19 cellular contexts compared by ENCODE assay signal in genomic region chr2:138510319-138510718, GRCh38. TPM values are rescaled to one million over a fixed set of nuclear protein-coding genes. Genes with fewer than 3 reads are reported as not detected.
A peak's percentile ranks its signal among the peaks of the same experiment; 100 is the strongest.
DNase-seq lines count a peak whose midpoint lies in the region; ATAC-seq, FAIRE-seq and TF ChIP-seq lines count a peak whose summit lies in the region.
"Had no signal": no experiment of that assay in that cellular context is flagged by ENCODE, and none has a peak within 500 bp of the region (broad histone marks: within the 10 kb centered on the region; RNA-seq: fewer than 3 reads in every experiment).

No MANE protein-coding gene starts in this region.

- dilution Hi-C loops in mammary epithelial cell (cut with HindIII; ENCODE audit: low sequenced_read_pairs) = no loop called here

- peaks cover 42% of the 10 kb centered on the region for H3K4me1 Mint-ChIP-seq in memory B cell

- peaks cover 4% of the 10 kb centered on the region for H3K9me3 Mint-ChIP-seq in memory B cell
- H3K9me3 Mint-ChIP-seq: H9 had no signal

- H3K9ac ChIP-seq in HepG2 (ENCODE audit: insufficient read depth, low read depth, low read length) (no peak overlapping the region), mammary epithelial cell (ENCODE audit: insufficient read depth, low read length) (no peak overlapping the region)

- TF ChIP-seq CTCF in HepG2 (CRISPR knock-in tag; IDR thresholded peaks at IDR 0.05) (no peak), right lobe of liver (IDR thresholded peaks at IDR 0.05) (no peak), HEK293 (tag by site-specific recombination; IDR thresholded peaks at IDR 0.05) (no peak), mammary epithelial cell (conservative IDR thresholded peaks at IDR 0.05 in 1 of 2, IDR thresholded peaks at IDR 0.05 in 1 of 2; ENCODE audit: extremely low read depth in 1 of 2, insufficient read depth in 1 of 2, low read depth in 1 of 2, low read length in 2 of 2) (no peak)

- intact Hi-C loops in HepG2 (cut with micrococcal nuclease; ENCODE audit: unreplicated experiment) (no loop called here), right lobe of liver (cut with DNase I) (no loop called here), mammary epithelial cell (cut with micrococcal nuclease) (no loop called here)

- in situ Hi-C loops in HepG2 (cut with HindIII; ENCODE audit: extremely low pct_ligation_motif_present, low pct_unique_long_range_greater_than_20kb) = no loop called here
- in situ Hi-C loops in mammary epithelial cell (cut with MboI; ENCODE audit: low sequenced_read_pairs in 2 of 2) = no loop called here

- H3K36me3 ChIP-seq in HepG2 (replicated peaks in 1 of 2; ENCODE audit: control insufficient read depth in 1 of 2, insufficient read depth in 2 of 2, low read length in 2 of 2) = no peaks in the 10 kb centered on the region; a peak in 1 of 5 replicates
- no peaks in the 10 kb centered on the region for H3K36me3 ChIP-seq in right lobe of liver
- H3K36me3 ChIP-seq in HEK293 (ENCODE audit: control insufficient read depth in 2 of 2, insufficient read depth in 1 of 2, low read length in 2 of 2) = no peaks in the 10 kb centered on the region; a peak in 1 of 3 replicates
- no peaks in the 10 kb centered on the region for H3K36me3 ChIP-seq in mammary epithelial cell (ENCODE audit: insufficient read depth, low read length)

- H3K4me2 ChIP-seq in HepG2 (ENCODE audit: low read depth, low read length) = no peak overlapping the region
- H3K4me2 ChIP-seq in mammary epithelial cell (ENCODE audit: insufficient read depth, low read depth, low read length) = no peak overlapping the region
- H3K4me2 ChIP-seq: A549 had no signal

- H3K4me3 ChIP-seq in HepG2 (replicated peaks in 1 of 3; ENCODE audit: insufficient read depth in 1 of 3, low read depth in 2 of 3, low read length in 3 of 3) (no peak overlapping the region), right lobe of liver (no peak overlapping the region), HEK293 (ENCODE audit: low read depth, low read length) (no peak overlapping the region), mammary epithelial cell (replicated peaks in 1 of 3; ENCODE audit: insufficient read depth in 1 of 3, low read depth in 2 of 3, low read length in 3 of 3) (no peak overlapping the region)
- H3K4me3 ChIP-seq: A549 had no signal

- peaks cover 51% of the 10 kb centered on the region for H3K4me1 ChIP-seq in HepG2 (ENCODE audit: insufficient read depth, low read length)
- H3K4me1 ChIP-seq in right lobe of liver = peaks cover 0 to 35% (median 9%) of the 10 kb centered on the region in 4 donors
- H3K4me1 ChIP-seq in HEK293 (ENCODE audit: control insufficient read depth, insufficient read depth, low read length) = peaks cover 18% of the 10 kb centered on the region
- H3K4me1 ChIP-seq in mammary epithelial cell (ENCODE audit: insufficient read depth, low read length) = peaks cover 14% of the 10 kb centered on the region

- H3K27me3 ChIP-seq in HepG2 (ENCODE audit: control insufficient read depth in 1 of 2, insufficient read depth in 2 of 2, low read length in 2 of 2) (no peaks in the 10 kb centered on the region), right lobe of liver (no peaks in the 10 kb centered on the region), mammary epithelial cell (ENCODE audit: insufficient read depth, low read length) (no peaks in the 10 kb centered on the region)

- BruUV-seq in HepG2 (replicated peaks; lab: Mats Ljungman, UMichigan) (no TSS peak), mammary epithelial cell (replicated peaks; lab: Mats Ljungman, UMichigan) (no TSS peak)

- peaks cover 20% of the 10 kb centered on the region for H3K36me3 Mint-ChIP-seq in memory B cell

- no peak overlapping the region for H3K4me3 Mint-ChIP-seq in memory B cell
- H3K4me3 Mint-ChIP-seq: CD4-positive, alpha-beta T cell; H9 had no signal

- no peak for FAIRE-seq in HepG2 (lab: Jason Lieb, UNC)
- FAIRE-seq: A549, GM19239, H1 had no signal

- H4K20me1 ChIP-seq in HepG2 (ENCODE audit: insufficient read depth, low read length) (peaks cover 48% of the 10 kb centered on the region), mammary epithelial cell (ENCODE audit: insufficient read depth, low read length) (no peaks in the 10 kb centered on the region)

- H3K79me2 ChIP-seq in HepG2 (ENCODE audit: insufficient read depth, low read length) (peaks cover 100% of the 10 kb centered on the region), mammary epithelial cell (ENCODE audit: insufficient read depth, low read length) (peaks cover 93% of the 10 kb centered on the region)

- no peaks in the 10 kb centered on the region for H3K27me3 Mint-ChIP-seq in memory B cell
- H3K27me3 Mint-ChIP-seq: CD4-positive, alpha-beta T cell had no signal

- H3K9me3 ChIP-seq in HepG2 (ENCODE audit: low read length) (no peaks in the 10 kb centered on the region), right lobe of liver (no peaks in the 10 kb centered on the region), HEK293 (ENCODE audit: control insufficient read depth, insufficient read depth, low read depth, low read length) (no peaks in the 10 kb centered on the region), mammary epithelial cell (replicated peaks; ENCODE audit: insufficient read depth, low read length) (no peaks in the 10 kb centered on the region)
- H3K9me3 ChIP-seq: A549, Caco-2 had no signal

- ATAC-seq in HepG2 (no peak), right lobe of liver (no peak), memory B cell (ENCODE audit: low read depth) (no peak)
- ATAC-seq: A549 had no signal

- DNase-seq in HepG2 (ENCODE audit: low spot score) = no peak
- DNase-seq in right lobe of liver = no peak
- no peak for DNase-seq in memory B cell (ENCODE audit: low spot score in 2 of 2)
- DNase-seq in mammary epithelial cell = no peak
- no peak for DNase-seq in stimulated activated CD4-positive, alpha-beta T cell treated with anti-CD3 and anti-CD28 coated beads, Interleukin-12 subunit alpha, Interleukin-12 subunit beta, amount 100 ng/mL, for 4 hours
- DNase-seq in NCI-H2227 treated with DMSO at 0.1 percent for 48 hours (lab: John Stamatoyannopoulos, UW) = no peak
- DNase-seq: AML-193; Caco-2; CD4-positive, alpha-beta T cell; GDM1; H9; IMR-90; KBM-7 had no signal

- TF ChIP-seq POLR2A in HepG2 (IDR thresholded peaks at IDR 0.05; ENCODE audit: insufficient read depth in 1 of 2, low read depth in 2 of 2, low read length in 2 of 2) (no peak), right lobe of liver (IDR thresholded peaks at IDR 0.05) (no peak)

- POLR2A ChIA-PET in HepG2 (lab: Yijun Ruan, JAX) (interaction anchor here (1.5 kb wide), 1 partner anchor 9 kb away, joined by 5 read pairs; no protein-coding TSS in a partner anchor), HEK293 (lab: Yijun Ruan, JAX) (no interaction called here)

- H2AFZ ChIP-seq in HepG2 (ENCODE audit: low read length) (no peak overlapping the region), mammary epithelial cell (ENCODE audit: low read depth, low read length) (no peak overlapping the region)

- peak overlapping the region; percentile 40 for H3K27ac Mint-ChIP-seq in memory B cell
- H3K27ac Mint-ChIP-seq: CD4-positive, alpha-beta T cell; H9 had no signal

- no peak for TF ChIP-seq RAD21 in HepG2 (CRISPR knock-in tag; IDR thresholded peaks at IDR 0.05)

- CTCF ChIA-PET in HepG2 (lab: Yijun Ruan, JAX; ENCODE audit: low intra/inter-chr PET ratio, low total read pairs) = no interaction called here
- CTCF ChIA-PET in HEK293 (lab: Yijun Ruan, JAX) = no interaction called here
- CTCF ChIA-PET in mammary epithelial cell (lab: Charles Lee; ENCODE audit: low non-redundant PET) = no interaction called here

- H3K27ac ChIP-seq in HepG2 (ENCODE audit: extremely low read length, insufficient read depth, low read length) (no peak overlapping the region), right lobe of liver (no peak overlapping the region), HEK293 (ENCODE audit: extremely low read depth, low read depth, low read length) (no peak overlapping the region), mammary epithelial cell (ENCODE audit: insufficient read depth, low read depth, low read length) (no peak overlapping the region)
- H3K27ac ChIP-seq: A549, C4-2B, HL-60 had no signal

- 99% methylated on average over 3 of the region's 3 CpGs for WGBS in HepG2 (ENCODE audit: low lambda C conversion rate)
- 96% methylated on average over 3 of the region's 3 CpGs for WGBS in right lobe of liver (ENCODE audit: insufficient coverage, low coverage, low lambda C conversion rate, missing lambda C conversion rate)
- WGBS in mammary epithelial cell (ENCODE audit: low coverage, missing lambda C conversion rate) = 68% methylated on average over 3 of the region's 3 CpGs

- TF ChIP-seq EP300 in HepG2 (IDR thresholded peaks at IDR 0.05; ENCODE audit: low read depth in 2 of 2, low read length in 2 of 2) = no peak
- no peak for TF ChIP-seq EP300 in HepG2 (CRISPR knock-in tag; IDR thresholded peaks at IDR 0.05; ENCODE audit: borderline replicate concordance)

TF ChIP-seq in HEK293, 187 proteins besides CTCF, POLR2A, EP300 and RAD21 (continues in another document):
- TF ChIP-seq SALL2 (tag by site-specific recombination; IDR thresholded peaks at IDR 0.05; ENCODE audit: borderline replicate concordance) = no peak

RNA-seq across cellular contexts. Expression of gene SPOPL, which starts 8.7 kb away (rescaled TPM):
- total RNA-seq in HepG2 (2016; rRNA removed; fragmentation: Illumina TruSeq; extraction: Trizol) = 51.6 and 68.8 TPM in 2 replicates
- total RNA-seq in HepG2 (2016; cell fraction: cytosol; rRNA removed; fragmentation: Illumina TruSeq; extraction: Trizol; ENCODE audit: low read depth) = 10.0 and 11.5 TPM in 2 replicates
- 47.5 and 62.1 TPM in 2 replicates for total RNA-seq in HepG2 (2016; cell fraction: insoluble cytoplasmic fraction; rRNA removed; fragmentation: Illumina TruSeq; extraction: Trizol)
- 48.3 and 49.1 TPM in 2 replicates for total RNA-seq in HepG2 (2016; cell fraction: membrane; rRNA removed; fragmentation: Illumina TruSeq; extraction: Trizol)
- 43.8 and 44.8 TPM in 2 replicates for total RNA-seq in HepG2 (2016; cell fraction: nucleus; rRNA removed; fragmentation: Illumina TruSeq; extraction: Trizol)
- 11.0 and 12.6 TPM in 2 replicates for polyA plus RNA-seq in HepG2 (2011; rRNA removed)
- 6.4 and 7.3 TPM in 2 replicates for polyA plus RNA-seq in HepG2 (2011; cell fraction: cytosol; rRNA removed)
- 11.9 and 15.1 TPM in 2 replicates for polyA plus RNA-seq in HepG2 (2011; cell fraction: nucleus; rRNA removed)
- polyA plus RNA-seq in HepG2 (2012) = 18.9 and 24.1 TPM in 2 replicates
- 4.1 and 6.0 TPM in 2 replicates for polyA plus RNA-seq in HepG2 (2016; cell fraction: cytosol; fragmentation: Illumina TruSeq; extraction: Trizol; ENCODE audit: low read depth)
- polyA plus RNA-seq in HepG2 (2016; cell fraction: insoluble cytoplasmic fraction; fragmentation: Illumina TruSeq; extraction: Trizol; ENCODE audit: low read depth) = 33.9 and 34.3 TPM in 2 replicates
- 18.7 and 19.9 TPM in 2 replicates for polyA plus RNA-seq in HepG2 (2016; cell fraction: membrane; fragmentation: Illumina TruSeq; extraction: Trizol; ENCODE audit: low read depth)
- polyA plus RNA-seq in HepG2 (2016; cell fraction: nucleus; fragmentation: Illumina TruSeq; extraction: Trizol; ENCODE audit: insufficient read depth, low read depth) = 16.2 and 18.6 TPM in 2 replicates
- polyA minus RNA-seq in HepG2 (2011; rRNA and poly(A)+ RNA removed; ENCODE audit: low replicate concordance) = 4.7 and 17.9 TPM in 2 replicates
- 17.1 and 17.5 TPM in 2 replicates for polyA minus RNA-seq in HepG2 (2011; cell fraction: cytosol; rRNA and poly(A)+ RNA removed)
- 74.5 and 98.8 TPM in 2 replicates for polyA minus RNA-seq in HepG2 (2011; cell fraction: nucleus; rRNA and poly(A)+ RNA removed)
- total RNA-seq in right lobe of liver = 10 to 100 TPM; 10.6 to 14.8 (median 12.3) TPM
- 10 to 100 TPM; 23.2 to 24.3 TPM for total RNA-seq in mammary epithelial cell
- 8.6 TPM for polyA plus RNA-seq in mammary epithelial cell
- polyA minus RNA-seq in mammary epithelial cell = 30.0 TPM

Comparison
In these comparisons a context has a peak if more than half of its experiments do, and no peak if none do; other contexts are left out.
1. Of the 63 proteins assayed by ChIP-seq in both HepG2 and HEK293: peak only in HepG2: none; only in HEK293: none; in both: PRDM10; in neither: 62.